ENCODE assay signal across 33 cellular contexts in the genomic region with DNA sequence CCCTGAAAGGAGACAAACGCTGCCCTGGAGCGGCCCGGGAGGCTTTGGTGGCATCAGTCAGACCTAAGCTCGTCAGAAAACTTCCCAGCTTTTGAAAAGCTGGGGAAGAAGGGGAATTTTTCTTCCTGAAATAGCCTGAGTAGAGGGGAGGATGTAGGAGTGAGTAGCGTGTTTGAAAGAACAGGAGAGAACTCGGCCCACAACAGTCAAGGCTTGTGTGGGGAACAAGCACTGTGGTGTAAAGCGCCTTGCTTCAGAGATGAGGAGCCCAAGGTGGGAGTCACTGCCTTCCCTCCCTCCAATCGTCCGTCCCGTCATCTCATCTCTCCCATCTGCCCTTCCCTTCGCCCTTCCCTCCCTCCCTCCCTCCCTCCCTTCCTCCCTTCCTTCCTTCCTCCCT.
"Had no signal": no experiment of that assay in that cellular context is flagged by ENCODE, and none has a peak within 500 bp of the region (broad histone marks: within the 10 kb centered on the region; RNA-seq: fewer than 3 reads in every experiment).

No MANE protein-coding gene starts in this region.

- H3K36me3 Mint-ChIP-seq: activated naive CD4-positive, alpha-beta T cell treated with anti-CD3 and anti-CD28 coated beads, Interleukin-2, amount 50 U/mL, for 72 hours had no signal

- H3K9me3 Mint-ChIP-seq: activated B cell treated with CpG ODN at 0.5 μM for 24 hours; activated CD4-positive, alpha-beta memory T cell treated with anti-CD3 and anti-CD28 coated beads for 36 hours; activated CD8-positive, alpha-beta T cell treated with anti-CD3 and anti-CD28 coated beads for 36 hours; activated naive CD4-positive, alpha-beta T cell treated with anti-CD3 and anti-CD28 coated beads for 36 hours; activated naive CD4-positive, alpha-beta T cell treated with anti-CD3 and anti-CD28 coated beads, Interleukin-2, amount 50 U/mL, for 72 hours; activated naive CD8-positive, alpha-beta T cell treated with anti-CD3 and anti-CD28 coated beads for 36 hours; activated T-cell treated with anti-CD3 and anti-CD28 coated beads, Interleukin-2, amount 50 U/mL, for 4 hours; activated T-cell treated with anti-CD3 and anti-CD28 coated beads, Interleukin-2, amount 50 U/mL, for 72 hours; activated T-helper 1 cell treated with anti-CD3 and anti-CD28 coated beads, Interleukin-12 subunit alpha, Interleukin-12 subunit beta, Interleukin-2, Interleukin-4 antibody, amounts not matched to agents 30 ng/mL and 10 ng/mL and 1 ng/mL, durations not matched to agents 14 hours and 24 hours and 36 hours; activated T-helper 17 cell treated with anti-CD3 and anti-CD28 coated beads, Interleukin-2, amount 50 U/mL, for 72 hours; central memory CD8-positive, alpha-beta T cell; T-cell; T-helper 2 cell treated with Interferon-gamma antibody and Interleukin-4, amounts not matched to agents 5 μg/mL and 100 μg/mL, for 36 hours had no signal

- H3K27me3 Mint-ChIP-seq: activated B cell treated with CpG ODN at 0.5 μM for 24 hours; activated CD4-positive, alpha-beta memory T cell treated with anti-CD3 and anti-CD28 coated beads for 36 hours; activated CD4-positive, alpha-beta T cell treated with anti-CD3 and anti-CD28 coated beads, Interleukin-2, amount 10 ng/mL, durations not matched to agents 24 days and 14 days; activated CD8-positive, alpha-beta T cell treated with anti-CD3 and anti-CD28 coated beads for 36 hours; activated naive CD8-positive, alpha-beta T cell treated with anti-CD3 and anti-CD28 coated beads for 36 hours; activated T-helper 17 cell treated with anti-CD3 and anti-CD28 coated beads, Interleukin-2, amount 50 U/mL, for 72 hours; brain; central memory CD8-positive, alpha-beta T cell; T-cell had no signal

- H3K4me1 ChIP-seq: adrenal gland, ascending aorta had no signal

- H3K27ac Mint-ChIP-seq: activated B cell treated with CpG ODN at 0.5 μM for 24 hours; activated CD4-positive, alpha-beta memory T cell treated with anti-CD3 and anti-CD28 coated beads for 36 hours; activated CD4-positive, alpha-beta T cell treated with anti-CD3 and anti-CD28 coated beads, Interleukin-2, amount 10 ng/mL, durations not matched to agents 24 days and 14 days; activated CD8-positive, alpha-beta T cell treated with anti-CD3 and anti-CD28 coated beads for 36 hours; activated naive CD4-positive, alpha-beta T cell treated with anti-CD3 and anti-CD28 coated beads for 36 hours; activated naive CD4-positive, alpha-beta T cell treated with anti-CD3 and anti-CD28 coated beads, Interleukin-2, amount 50 U/mL, for 72 hours; activated naive CD8-positive, alpha-beta T cell treated with anti-CD3 and anti-CD28 coated beads for 36 hours; activated T-cell treated with anti-CD3 and anti-CD28 coated beads, Interleukin-2, amount 50 U/mL, for 72 hours; activated T-helper 1 cell treated with anti-CD3 and anti-CD28 coated beads, Interleukin-12 subunit alpha, Interleukin-12 subunit beta, Interleukin-2, Interleukin-4 antibody, amounts not matched to agents 30 ng/mL and 10 ng/mL and 1 ng/mL, durations not matched to agents 14 hours and 24 hours and 36 hours; activated T-helper 17 cell treated with anti-CD3 and anti-CD28 coated beads, Interleukin-2, amount 50 U/mL, for 72 hours; brain; T-cell; T-helper 2 cell treated with Interferon-gamma antibody and Interleukin-4, amounts not matched to agents 5 μg/mL and 100 μg/mL, for 36 hours had no signal

- H3K27me3 ChIP-seq: adrenal gland, ascending aorta, cardiac muscle cell had no signal

- H3K36me3 ChIP-seq: adrenal gland, ascending aorta, cardiac muscle cell had no signal

- H3K4me3 Mint-ChIP-seq: activated B cell treated with CpG ODN at 0.5 μM for 24 hours; activated CD4-positive, alpha-beta memory T cell treated with anti-CD3 and anti-CD28 coated beads for 36 hours; activated CD4-positive, alpha-beta T cell treated with anti-CD3 and anti-CD28 coated beads, Interleukin-2, amount 10 ng/mL, durations not matched to agents 24 days and 14 days; activated CD8-positive, alpha-beta T cell treated with anti-CD3 and anti-CD28 coated beads for 36 hours; activated naive CD4-positive, alpha-beta T cell treated with anti-CD3 and anti-CD28 coated beads for 36 hours; activated naive CD8-positive, alpha-beta T cell treated with anti-CD3 and anti-CD28 coated beads for 36 hours; activated T-cell treated with anti-CD3 and anti-CD28 coated beads, Interleukin-2, amount 50 U/mL, for 4 hours; activated T-cell treated with anti-CD3 and anti-CD28 coated beads, Interleukin-2, amount 50 U/mL, for 72 hours; activated T-helper 1 cell treated with anti-CD3 and anti-CD28 coated beads, Interleukin-12 subunit alpha, Interleukin-12 subunit beta, Interleukin-2, Interleukin-4 antibody, amounts not matched to agents 30 ng/mL and 10 ng/mL and 1 ng/mL, durations not matched to agents 14 hours and 24 hours and 36 hours; activated T-helper 17 cell treated with anti-CD3 and anti-CD28 coated beads, Interleukin-2, amount 50 U/mL, for 72 hours; brain; central memory CD8-positive, alpha-beta T cell; T-cell; T-helper 2 cell treated with Interferon-gamma antibody and Interleukin-4, amounts not matched to agents 5 μg/mL and 100 μg/mL, for 36 hours had no signal

- H3K4me3 ChIP-seq: adrenal gland, ascending aorta, cardiac muscle cell had no signal

- H3K27ac ChIP-seq: adrenal gland, ascending aorta, cardiac muscle cell, VCaP had no signal

- DNase-seq: activated B cell treated with CpG ODN at 0.5 μM for 24 hours; activated CD4-positive, alpha-beta memory T cell treated with anti-CD3 and anti-CD28 coated beads for 36 hours; activated CD4-positive, alpha-beta T cell treated with anti-CD3 and anti-CD28 coated beads for 4 hours; activated CD4-positive, alpha-beta T cell treated with anti-CD3 and anti-CD28 coated beads, Interleukin-2, amount 10 ng/mL, durations not matched to agents 24 days and 14 days; activated CD4-positive, alpha-beta T cell treated with anti-CD3 and anti-CD28 coated beads, Interleukin-2, amount 50 U/mL, for 1 hour; activated CD4-positive, alpha-beta T cell treated with anti-CD3 and anti-CD28 coated beads, Interleukin-2, amount 50 U/mL, for 4 hours; activated CD4-positive, CD25-positive, alpha-beta regulatory T cell treated with anti-CD3 and anti-CD28 coated beads, Interleukin-2, amount 50 U/mL, for 72 hours; activated CD8-positive, alpha-beta T cell treated with anti-CD3 and anti-CD28 coated beads for 36 hours; activated effector memory CD4-positive, alpha-beta T cell treated with anti-CD3 and anti-CD28 coated beads, Interleukin-2, amount 50 U/mL, for 16 hours; activated gamma-delta T cell treated with Interleukin-2 at 50 U/mL for 16 hours; activated naive CD4-positive, alpha-beta T cell; activated naive CD4-positive, alpha-beta T cell treated with anti-CD3 and anti-CD28 coated beads for 36 hours; activated naive CD4-positive, alpha-beta T cell treated with anti-CD3 and anti-CD28 coated beads, Interleukin-2, amount 50 U/mL, for 16 hours; activated naive CD8-positive, alpha-beta T cell treated with anti-CD3 and anti-CD28 coated beads for 36 hours; activated T-cell treated with anti-CD3 and anti-CD28 coated beads for 4 hours; activated T-cell treated with anti-CD3 and anti-CD28 coated beads, Interleukin-2, amount 50 U/mL, for 1 hour; activated T-cell treated with anti-CD3 and anti-CD28 coated beads, Interleukin-2, amount 50 U/mL, for 4 hours; activated T-cell treated with anti-CD3 and anti-CD28 coated beads, Interleukin-2, amount 50 U/mL, for 72 hours; amygdala; anterior cingulate cortex; T-cell; T-helper 2 cell; T-helper 9 cell had no signal

- ATAC-seq: activated CD8-positive, alpha-beta T cell treated with anti-CD3 and anti-CD28 coated beads for 36 hours; activated naive CD4-positive, alpha-beta T cell treated with anti-CD3 and anti-CD28 coated beads, Interleukin-2, amount 50 U/mL, for 72 hours; activated T-cell treated with anti-CD3 and anti-CD28 coated beads, Interleukin-2, amount 50 U/mL, for 4 hours; activated T-cell treated with anti-CD3 and anti-CD28 coated beads, Interleukin-2, amount 50 U/mL, for 72 hours; activated T-helper 17 cell treated with anti-CD3 and anti-CD28 coated beads, Interleukin-2, amount 50 U/mL, for 72 hours; T-cell had no signal
